ENCODE assay signal across 1 cellular context in genomic region chr9:129080608-129081387, GRCh38.
TF ChIP-seq lines count a peak whose summit lies in the region.

Gene DOLPP1, plus strand, starts transcription at chr9:129081111. Its CDS starts 21 bp downstream, at chr9:129081132.

TF ChIP-seq in K562, 482 proteins besides CTCF, POLR2A, EP300 and RAD21 (continued from another document and continues in another):
- TF ChIP-seq STAT6 (CRISPR knock-in tag; IDR thresholded peaks at IDR 0.05) (peak; percentile 83; the same call in 1 of the 2 replicates), ZNF395 (CRISPR knock-in tag; IDR thresholded peaks at IDR 0.05) (peak; percentile 100), ZNF592 (IDR thresholded peaks at IDR 0.05) (no peak), ZBTB7A (IDR thresholded peaks at IDR 0.05; ENCODE audit: borderline replicate concordance, control insufficient read depth, low read depth, low read length) (peak; percentile 48), LCOR (CRISPR knock-in tag; IDR thresholded peaks at IDR 0.05) (peak; percentile 66; the same call in 1 of the 2 replicates), ASH1L (IDR thresholded peaks at IDR 0.05; ENCODE audit: borderline replicate concordance, low read depth, partially characterized antibody) (peak; percentile 100), TBP (optimal IDR thresholded peaks at IDR 0.05; ENCODE audit: low read depth, low read length) (peak; percentile 91), POLR2B (IDR thresholded peaks at IDR 0.05; ENCODE audit: low read depth, partially characterized antibody) (peak; percentile 90), ZFP91 (CRISPR knock-in tag; IDR thresholded peaks at IDR 0.05) (no peak), MTA3 (IDR thresholded peaks at IDR 0.05; ENCODE audit: borderline replicate concordance) (peak; percentile 77; the same call in 1 of the 2 replicates), FOSL1 (tag; conservative IDR thresholded peaks at IDR 0.05) (0 out of 2 replicates have a peak, but pooled peaks have one; percentile 19), ZNF274 (IDR thresholded peaks at IDR 0.05; ENCODE audit: borderline replicate concordance, low read depth, low read length) (no peak), EWSR1 (IDR thresholded peaks at IDR 0.05; ENCODE audit: borderline replicate concordance, low read depth, partially characterized antibody) (no peak), ZNF609 (CRISPR knock-in tag; IDR thresholded peaks at IDR 0.05; ENCODE audit: borderline replicate concordance) (no peak), NEUROD1 (IDR thresholded peaks at IDR 0.05; ENCODE audit: borderline replicate concordance, low read depth, low read length, partially characterized antibody) (peak; percentile 99), NR2C1 (IDR thresholded peaks at IDR 0.05) (no peak), NR2C1 (tag; IDR thresholded peaks at IDR 0.05) (0 out of 2 replicates have a peak, but pooled peaks have one; percentile 50), TCF3 (CRISPR knock-in tag; IDR thresholded peaks at IDR 0.05) (no peak), E2F3 (CRISPR knock-in tag; IDR thresholded peaks at IDR 0.05) (peak; percentile 87), ZNF449 (CRISPR knock-in tag; IDR thresholded peaks at IDR 0.05) (peak; percentile 87), GABPB2 (CRISPR knock-in tag; conservative IDR thresholded peaks at IDR 0.05) (0 out of 2 replicates have a peak, but pooled peaks have one; percentile 41), BACH1 (tag; IDR thresholded peaks at IDR 0.05) (peak; percentile 95), HSF4 (CRISPR knock-in tag; IDR thresholded peaks at IDR 0.05; ENCODE audit: borderline replicate concordance) (no peak), MLLT1 (IDR thresholded peaks at IDR 0.05) (peak in 1 of 2 experiments; percentile 99; a peak in 2 of 4 replicates), ZSCAN29 (IDR thresholded peaks at IDR 0.05) (no peak), ZNF589 (CRISPR knock-in tag; IDR thresholded peaks at IDR 0.05; ENCODE audit: low read depth) (peak; percentile 100), ZNF140 (CRISPR knock-in tag; IDR thresholded peaks at IDR 0.05) (no peak), ZNF184 (CRISPR knock-in tag; IDR thresholded peaks at IDR 0.05) (no peak), RCOR1 (IDR thresholded peaks at IDR 0.05; ENCODE audit: borderline replicate concordance in 1 of 2, low read depth in 2 of 2, low read length in 2 of 2) (peak in 1 of 2 experiments; percentile 33; a peak in 1 of 4 replicates), CC2D1A (IDR thresholded peaks at IDR 0.05) (peak; percentile 64; the same call in 1 of the 2 replicates), CBX3 (IDR thresholded peaks at IDR 0.05; ENCODE audit: borderline replicate concordance in 1 of 2, low read length in 2 of 2) (0 out of 3 replicates have a peak, but pooled peaks of 1 of the 2 experiments have one; percentile 4), ESRRA (IDR thresholded peaks at IDR 0.05; ENCODE audit: borderline replicate concordance, low read depth) (no peak), CBFB (CRISPR knock-in tag; IDR thresholded peaks at IDR 0.05) (peak; percentile 19; the same call in 1 of the 2 replicates), ELF2 (CRISPR knock-in tag; IDR thresholded peaks at IDR 0.05) (0 out of 2 replicates have a peak, but pooled peaks have one; percentile 20), SIN3B (IDR thresholded peaks at IDR 0.05; ENCODE audit: low read depth) (peak; percentile 99), NONO (IDR thresholded peaks at IDR 0.05; ENCODE audit: low read depth in 2 of 2, low read length in 1 of 2) (0 out of 4 replicates have a peak, but pooled peaks of 1 of the 2 experiments have one; percentile 22), CHD2 (IDR thresholded peaks at IDR 0.05; ENCODE audit: low read depth, low read length) (peak; percentile 94), HIVEP1 (CRISPR knock-in tag; IDR thresholded peaks at IDR 0.05) (peak; percentile 89), HMG20B (CRISPR knock-in tag; IDR thresholded peaks at IDR 0.05) (no peak), FOXM1 (IDR thresholded peaks at IDR 0.05; ENCODE audit: low read depth) (peak; percentile 48; the same call in 1 of the 2 replicates), FOXM1 (CRISPR knock-in tag; IDR thresholded peaks at IDR 0.05; ENCODE audit: low read depth) (no peak), ZBTB12 (CRISPR knock-in tag; IDR thresholded peaks at IDR 0.05) (peak; percentile 63), ZNF165 (CRISPR knock-in tag; IDR thresholded peaks at IDR 0.05; ENCODE audit: borderline replicate concordance) (peak; percentile 66; the same call in 1 of the 2 replicates), HDGF (IDR thresholded peaks at IDR 0.05) (0 out of 2 replicates have a peak, but pooled peaks have one; percentile 28), ZNF134 (CRISPR knock-in tag; conservative IDR thresholded peaks at IDR 0.05) (0 out of 2 replicates have a peak, but pooled peaks have one; percentile 42)
